ENCODE assay signal across 20 cellular contexts in genomic region chr10:31644931-31645633, GRCh38.
DNase-seq lines count a peak whose midpoint lies in the region; ATAC-seq, FAIRE-seq and TF ChIP-seq lines count a peak whose summit lies in the region.
"Had no signal": no experiment of that assay in that cellular context is flagged by ENCODE, and none has a peak within 500 bp of the region (broad histone marks: within the 10 kb centered on the region; RNA-seq: fewer than 3 reads in every experiment).

No MANE protein-coding gene starts in this region.

- CTCF ChIA-PET in IMR-90 (lab: Yijun Ruan, JAX) = no interaction called here

- peak; percentile 62 for DNase-seq in AG20443 (ENCODE audit: low spot score)
- DNase-seq in IMR-90 = peak; percentile 55
- DNase-seq in bronchial epithelial cell (ENCODE audit: low read depth) = peak; percentile 5
- DNase-seq in mesenchymal stem cell = peak; percentile 13
- no peak for DNase-seq in HuH-7 (ENCODE audit: low spot score)
- DNase-seq in T-helper 17 cell = no peak
- no peak for DNase-seq in mucosa of gallbladder (ENCODE audit: low spot score)
- DNase-seq in left cardiac atrium = no peak
- DNase-seq: activated CD4-positive, alpha-beta T cell treated with anti-CD3 and anti-CD28 coated beads for 4 hours; activated naive CD4-positive, alpha-beta T cell treated with anti-CD3 and anti-CD28 coated beads, Interleukin-2, amount 50 U/mL, for 16 hours; NCI-H2081 treated with DMSO at 0.1 percent for 48 hours; SHP77 treated with DMSO at 0.1 percent for 48 hours; stimulated activated CD4-positive, alpha-beta T cell treated with anti-CD3 and anti-CD28 coated beads, Interleukin-1b, Interleukin-23, amount 100 ng/mL, for 48 hours had no signal

- no peak overlapping the region for H3K27ac Mint-ChIP-seq in T-helper 17 cell
- H3K27ac Mint-ChIP-seq: mesothelial cell of epicardium, nephron had no signal

- H2BK5ac ChIP-seq in IMR-90 (ENCODE audit: low read depth, low read length, poor library complexity, severe bottlenecking) = no peak overlapping the region
- H2BK5ac ChIP-seq in mesenchymal stem cell (ENCODE audit: low read depth, low read length, poor library complexity, severe bottlenecking) = no peak overlapping the region

- no peaks in the 10 kb centered on the region for H3K36me3 Mint-ChIP-seq in T-helper 17 cell (ENCODE audit: low read depth)
- H3K36me3 Mint-ChIP-seq: mesothelial cell of epicardium had no signal

- dilution Hi-C loops in IMR-90 (cut with HindIII; ENCODE audit: low sequenced_read_pairs, unreplicated experiment) = no loop called here

- H3K4me1 ChIP-seq in IMR-90 (ENCODE audit: control insufficient read depth, insufficient read depth, low read length) (peaks cover 3% of the 10 kb centered on the region), mesenchymal stem cell (ENCODE audit: control insufficient read depth, insufficient read depth, low read depth, low read length) (peaks cover 5% of the 10 kb centered on the region)
- H3K4me1 ChIP-seq: parathyroid adenoma, suprapubic skin had no signal

- H3K4ac ChIP-seq in IMR-90 (ENCODE audit: low read depth, low read length) (0 out of 2 replicates have a peak overlapping the region, but pooled peaks have one; percentile 14), mesenchymal stem cell (ENCODE audit: low read depth in 1 of 2, low read length in 2 of 2) (no peak overlapping the region)

- no peak for TF ChIP-seq RAD21 in IMR-90 (IDR thresholded peaks at IDR 0.05; ENCODE audit: low read length)

- WGBS in IMR-90 (ENCODE audit: extremely low coverage in 2 of 2, insufficient read length in 1 of 2), 2 experiments = no CpG with 5 or more reads among the region's 4 CpGs
- 89% methylated on average over 4 of the region's 4 CpGs for WGBS in mesenchymal stem cell

- H3K23ac ChIP-seq in IMR-90 (ENCODE audit: low read depth, low read length) = no peak overlapping the region
- H3K23ac ChIP-seq in mesenchymal stem cell (ENCODE audit: low read length in 2 of 2) = no peak overlapping the region

- H3K18ac ChIP-seq in IMR-90 (ENCODE audit: low read depth, low read length) = no peak overlapping the region
- no peak overlapping the region for H3K18ac ChIP-seq in mesenchymal stem cell (ENCODE audit: low read depth in 1 of 2, low read length in 2 of 2)

- H2AK5ac ChIP-seq in IMR-90 (ENCODE audit: low read depth, low read length) = peak overlapping the region; percentile 83; the same call in 1 of the 2 replicates
- H2AK5ac ChIP-seq in mesenchymal stem cell (ENCODE audit: low read length, severe bottlenecking) = no peak overlapping the region

- H2BK15ac ChIP-seq in IMR-90 (ENCODE audit: low read depth, low read length) (no peak overlapping the region), mesenchymal stem cell (ENCODE audit: low read depth, poor library complexity, severe bottlenecking) (no peak overlapping the region)

- ATAC-seq in IMR-90 (ENCODE audit: low read depth) = peak; percentile 59
- ATAC-seq in T-helper 17 cell = no peak
- ATAC-seq in left cardiac atrium = no peak

- no peak overlapping the region for H3K56ac ChIP-seq in IMR-90 (ENCODE audit: extremely low read depth, insufficient read depth, low read length)

- no peak for TF ChIP-seq POLR2A in IMR-90 (IDR thresholded peaks at IDR 0.05; ENCODE audit: low read depth, low read length)

- H3K4me2 ChIP-seq in IMR-90 (ENCODE audit: low read depth, low read length) (no peak overlapping the region), mesenchymal stem cell (ENCODE audit: low read length, poor library complexity, severe bottlenecking) (no peak overlapping the region)

- H2AFZ ChIP-seq in IMR-90 (replicated peaks; ENCODE audit: low read length, poor library complexity) = peak overlapping the region; percentile 23
- H2AFZ ChIP-seq in mesenchymal stem cell (ENCODE audit: low read depth, low read length) = no peak overlapping the region
- H2AFZ ChIP-seq: parathyroid adenoma had no signal

- H3K27me3 ChIP-seq in IMR-90 (ENCODE audit: control insufficient read depth, insufficient read depth, low read length) (no peaks in the 10 kb centered on the region), bronchial epithelial cell (ENCODE audit: control insufficient read depth, insufficient read depth, low read length) (no peaks in the 10 kb centered on the region), mesenchymal stem cell (ENCODE audit: control insufficient read depth in 1 of 2, insufficient read depth in 1 of 2, low read length in 2 of 2) (no peaks in the 10 kb centered on the region)
- H3K27me3 ChIP-seq: ascending aorta, suprapubic skin had no signal

- no TSS peak for BruUV-seq in IMR-90 (replicated peaks; lab: Mats Ljungman, UMichigan)

- H3K9me3 ChIP-seq in IMR-90 (ENCODE audit: control insufficient read depth, insufficient read depth, low read length) (no peaks in the 10 kb centered on the region), mesenchymal stem cell (ENCODE audit: control insufficient read depth, low read length) (no peaks in the 10 kb centered on the region), T-helper 17 cell (ENCODE audit: control insufficient read depth, low read length, poor library complexity, severe bottlenecking) (no peaks in the 10 kb centered on the region)
- H3K9me3 ChIP-seq: ascending aorta, suprapubic skin had no signal

- no peak for TF ChIP-seq CTCF in IMR-90 (conservative IDR thresholded peaks at IDR 0.05; ENCODE audit: low read depth, low read length)
- TF ChIP-seq CTCF in bronchial epithelial cell (IDR thresholded peaks at IDR 0.05; ENCODE audit: insufficient read depth, low read length, severe bottlenecking) = no peak

- H3K9me1 ChIP-seq in IMR-90 (ENCODE audit: insufficient read depth, low read length) = peaks cover 4% of the 10 kb centered on the region

- H3K14ac ChIP-seq in IMR-90 (replicated peaks; ENCODE audit: low read depth, low read length) (peak overlapping the region; percentile 17; the same call in 1 of the 2 replicates), mesenchymal stem cell (ENCODE audit: low read length in 2 of 2) (peak overlapping the region in 1 of 2 experiments; percentile 7)

- H4K20me1 ChIP-seq in IMR-90 (ENCODE audit: insufficient read depth, low read length) = no peaks in the 10 kb centered on the region

- no peaks in the 10 kb centered on the region for H3K79me1 ChIP-seq in IMR-90 (ENCODE audit: low read depth in 1 of 2, low read length in 2 of 2)
- H3K79me1 ChIP-seq in mesenchymal stem cell (replicated peaks; ENCODE audit: low read length, poor library complexity, severe bottlenecking) = no peaks in the 10 kb centered on the region

- no peak overlapping the region for H3K4me3 ChIP-seq in IMR-90 (ENCODE audit: insufficient read depth, low read depth, low read length)
- no peak overlapping the region for H3K4me3 ChIP-seq in bronchial epithelial cell (ENCODE audit: low read depth, low read length)
- H3K4me3 ChIP-seq in mesenchymal stem cell (ENCODE audit: insufficient read depth in 1 of 2, low read depth in 1 of 2, low read length in 2 of 2) = no peak overlapping the region
- H3K4me3 ChIP-seq: ascending aorta, suprapubic skin had no signal

- H3K27ac ChIP-seq in IMR-90 (ENCODE audit: insufficient read depth, low read length) (no peak overlapping the region), mesenchymal stem cell (ENCODE audit: low read length, poor library complexity, severe bottlenecking) (no peak overlapping the region)
- H3K27ac ChIP-seq: ascending aorta, C4-2B, parathyroid adenoma, suprapubic skin had no signal

- H4K8ac ChIP-seq in IMR-90 (ENCODE audit: low read depth in 2 of 2, low read length in 2 of 2) = no peak overlapping the region
- H4K8ac ChIP-seq in mesenchymal stem cell (ENCODE audit: low read length) = peak overlapping the region; percentile 30

- H2AK9ac ChIP-seq in IMR-90 (replicated peaks; ENCODE audit: low read depth, low read length, poor library complexity) = no peak overlapping the region

- no peaks in the 10 kb centered on the region for H3K36me3 ChIP-seq in IMR-90 (ENCODE audit: control insufficient read depth, insufficient read depth, low read length)
- H3K36me3 ChIP-seq in bronchial epithelial cell (ENCODE audit: control insufficient read depth, insufficient read depth, low read length) = no peaks in the 10 kb centered on the region
- H3K36me3 ChIP-seq in mesenchymal stem cell (ENCODE audit: control insufficient read depth in 1 of 2, insufficient read depth in 2 of 2, low read depth in 1 of 2, low read length in 2 of 2) = no peaks in the 10 kb centered on the region
- H3K36me3 ChIP-seq: ascending aorta, suprapubic skin had no signal

- H2BK120ac ChIP-seq in IMR-90 (ENCODE audit: low read depth, low read length) = no peak overlapping the region
- H2BK120ac ChIP-seq in mesenchymal stem cell (ENCODE audit: low read depth, low read length) = no peak overlapping the region

- in situ Hi-C loops in IMR-90 (cut with MboI; ENCODE audit: low sequenced_read_pairs) = no loop called here

- H4K5ac ChIP-seq in IMR-90 (ENCODE audit: low read depth, low read length) = no peak overlapping the region

- FAIRE-seq in bronchial epithelial cell (lab: Jason Lieb, UNC) = no peak
- FAIRE-seq: D721Med had no signal

- intact Hi-C loops in IMR-90 (cut with micrococcal nuclease) = no loop called here
- intact Hi-C loops in left cardiac atrium (cut with DNase I) = no loop called here

- peak overlapping the region; percentile 42; the same call in 1 of the 2 replicates for H2BK20ac ChIP-seq in IMR-90 (ENCODE audit: low read depth, low read length)

- H3K9ac ChIP-seq in IMR-90 (ENCODE audit: low read depth, low read length) = no peak overlapping the region
- H3K9ac ChIP-seq in mesenchymal stem cell (ENCODE audit: low read length) = peak overlapping the region; percentile 6
- H3K9ac ChIP-seq: parathyroid adenoma had no signal

- H3K27me3 Mint-ChIP-seq in T-helper 17 cell = peaks cover 15% of the 10 kb centered on the region

- H4K91ac ChIP-seq in IMR-90 (ENCODE audit: insufficient read depth, low read depth, low read length) = no peak overlapping the region
- no peak overlapping the region for H4K91ac ChIP-seq in mesenchymal stem cell (ENCODE audit: low read length)

- H3K4me1 Mint-ChIP-seq in T-helper 17 cell = no peaks in the 10 kb centered on the region

- no peak overlapping the region for H3K4me3 Mint-ChIP-seq in T-helper 17 cell
- H3K4me3 Mint-ChIP-seq: mesothelial cell of epicardium, nephron had no signal

- POLR2A ChIA-PET in IMR-90 (lab: Charles Lee; ENCODE audit: unreplicated experiment) = no interaction called here

- H2BK12ac ChIP-seq in mesenchymal stem cell (ENCODE audit: low read length in 2 of 2) = no peak overlapping the region

TF ChIP-seq in IMR-90, 13 proteins besides CTCF, POLR2A, EP300 and RAD21 (continues in another document):
- TF ChIP-seq RCOR1 (IDR thresholded peaks at IDR 0.05; ENCODE audit: insufficient replicate concordance, low read length) (no peak), BHLHE40 (IDR thresholded peaks at IDR 0.05; ENCODE audit: low read depth, low read length) (no peak), RFX5 (IDR thresholded peaks at IDR 0.05; ENCODE audit: low read depth, low read length) (no peak; the same call in 1 of the 2 replicates)

Comparison
In these comparisons a context has a peak if more than half of its experiments do, and no peak if none do; other contexts are left out.
1. DNase-seq: peak in AG20443 (single experiment), IMR-90 (single experiment), bronchial epithelial cell (single experiment) and mesenchymal stem cell (single experiment); none in HuH-7 (single experiment), T-helper 17 cell (0 of 3), mucosa of gallbladder (single experiment) and left cardiac atrium (single experiment).